In the genomic region with DNA sequence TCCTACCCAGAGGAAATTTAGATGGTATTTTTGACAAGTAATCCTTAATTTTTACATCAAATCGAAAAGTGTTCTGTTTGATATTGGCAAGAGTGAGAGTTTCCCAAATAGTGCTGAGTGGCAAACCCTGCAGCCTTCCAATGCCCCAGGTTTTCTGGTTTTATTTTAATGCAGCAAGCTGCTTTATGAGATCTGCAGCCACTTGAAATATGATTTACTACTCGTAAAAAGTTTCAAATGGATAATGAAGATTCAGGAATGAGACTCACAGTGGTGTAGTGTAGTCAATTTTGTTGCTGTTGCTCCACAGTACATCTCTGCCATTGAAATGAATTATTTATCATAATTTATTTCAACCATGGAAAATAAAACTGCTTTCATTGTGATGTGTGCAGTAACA, we compare ENCODE assay signal across 24 cellular contexts.
"Had no signal": no experiment of that assay in that cellular context is flagged by ENCODE, and none has a peak within 500 bp of the region (broad histone marks: within the 10 kb centered on the region; RNA-seq: fewer than 3 reads in every experiment).

No MANE protein-coding gene starts in this region.

- H3K27ac ChIP-seq: stomach, suprapubic skin, testis, thoracic aorta, thyroid gland, tibial artery, tibial nerve, transverse colon, upper lobe of left lung, upper lobe of right lung, uterus, vagina had no signal

- DNase-seq: stimulated activated CD4-positive, alpha-beta T cell treated with anti-CD3 and anti-CD28 coated beads, Interleukin-2, amount 100 ng/mL, for 48 hours; stimulated activated CD4-positive, alpha-beta T cell treated with anti-CD3 and anti-CD28 coated beads, Interleukin-4, amount 100 ng/mL, for 1 hour; stimulated activated CD4-positive, alpha-beta T cell treated with anti-CD3 and anti-CD28 coated beads, Interleukin-4, amount 100 ng/mL, for 24 hours; stimulated activated CD4-positive, alpha-beta T cell treated with anti-CD3 and anti-CD28 coated beads, Interleukin-4, amount 100 ng/mL, for 4 hours; stimulated activated CD8-positive, alpha-beta memory T cell treated with anti-CD3 and anti-CD28 coated beads, Interleukin-4, amount 100 ng/mL, for 48 hours; stimulated activated naive B cell treated with anti-CD40 and anti-IgM and Interleukin-4, amounts not matched to agents 10 μg/mL and 1 μg/mL and 100 μg/mL, for 72 hours; stimulated activated naive CD4-positive, alpha-beta T cell; stimulated activated naive CD4-positive, alpha-beta T cell treated with Interleukin-2 at 50 U/mL for 16 hours; stimulated activated naive CD8-positive, alpha-beta T cell treated with anti-CD3 and anti-CD28 coated beads, Interleukin-15, amount 100 ng/mL, for 72 hours; stimulated activated naive CD8-positive, alpha-beta T cell treated with anti-CD3 and anti-CD28 coated beads, Interleukin-15, Interleukin-2, amounts not matched to agents 100 U/mL and 50 U/mL, for 24 hours; stomach; substantia nigra; testis; thyroid gland; tibial artery; transverse colon; trophoblast cell; upper lobe of left lung; upper lobe of right lung; uterus had no signal

- H3K36me3 ChIP-seq: stomach, suprapubic skin, thoracic aorta, thyroid gland, tibial artery, tibial nerve, transverse colon, upper lobe of left lung, upper lobe of right lung, uterus, vagina had no signal

- H3K4me3 ChIP-seq: stomach, suprapubic skin, testis, thoracic aorta, thyroid gland, tibial artery, tibial nerve, transverse colon, upper lobe of left lung, upper lobe of right lung, uterus, vagina had no signal

- H3K4me1 ChIP-seq: stomach, suprapubic skin, testis, thyroid gland, tibial artery, tibial nerve, transverse colon, upper lobe of left lung, upper lobe of right lung, uterus, vagina had no signal

- H3K9me3 ChIP-seq: stomach, suprapubic skin, testis, thoracic aorta, thyroid gland, tibial artery, tibial nerve, transverse colon, upper lobe of left lung, upper lobe of right lung, uterus, vagina had no signal
